ENCODE assay signal across 8 cellular contexts in the genomic region with DNA sequence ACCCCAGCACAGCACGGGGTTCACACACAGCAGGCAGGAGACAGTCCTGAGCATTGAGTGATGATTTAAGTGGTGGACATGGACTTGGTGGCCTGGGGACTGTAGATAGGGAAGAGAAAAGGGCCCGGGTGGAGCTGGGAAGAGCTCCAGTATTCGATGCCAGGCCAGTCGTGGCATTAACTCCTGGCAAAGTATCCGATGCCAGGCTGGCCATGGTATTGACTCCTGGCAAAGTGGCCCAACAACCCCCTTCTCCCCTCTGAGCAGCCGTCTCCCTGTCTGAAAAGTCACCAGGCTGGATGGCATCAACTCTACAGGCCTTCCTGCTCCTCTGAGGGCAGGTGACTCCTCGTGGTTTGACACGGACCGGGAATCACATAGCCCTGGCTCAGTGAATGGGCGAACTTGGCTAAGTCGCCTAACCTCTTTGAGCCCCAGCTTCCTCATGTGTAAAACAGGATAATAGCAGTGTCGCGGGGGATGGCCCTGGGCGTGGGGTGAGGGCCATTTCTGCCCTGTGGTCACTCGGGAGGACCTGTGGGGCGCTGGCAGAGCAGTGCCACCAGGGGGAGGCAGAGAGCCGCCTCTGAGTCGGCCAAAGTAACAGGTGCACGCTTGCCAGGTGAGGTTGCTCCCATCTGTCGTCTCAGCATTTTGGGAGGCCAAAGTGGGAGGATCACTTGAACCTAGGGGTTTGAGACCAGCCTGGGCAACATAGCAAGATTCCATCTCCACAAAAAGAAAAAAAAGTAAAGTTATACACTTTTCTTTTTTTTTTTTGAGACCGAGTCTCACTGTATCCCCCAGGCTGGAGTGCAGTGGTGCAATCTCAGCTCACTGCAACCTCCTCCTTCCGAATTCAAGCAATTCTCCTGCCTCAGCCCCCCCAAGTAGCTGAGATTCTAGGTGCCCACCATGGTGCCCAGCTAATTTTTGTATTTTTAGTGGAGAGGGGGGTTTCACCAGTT. TPM values are rescaled to one million over a fixed set of nuclear protein-coding genes. Genes with fewer than 3 reads are reported as not detected.
DNase-seq lines count a peak whose midpoint lies in the region; ATAC-seq and TF ChIP-seq lines count a peak whose summit lies in the region.

No MANE protein-coding gene starts in this region.

- POLR2A ChIA-PET in Panc1 (lab: Charles Lee), result no interaction called here

- H3K4me3 ChIP-seq in H7 (ENCODE audit: insufficient read depth, low read depth, low read length) (no peak overlapping the region), Panc1 (ENCODE audit: low read depth in 2 of 2, low read length in 2 of 2) (no peak overlapping the region), fibroblast of the aortic adventitia (ENCODE audit: low read depth, low read length) (no peak overlapping the region), tibial artery (no peak overlapping the region)

- in situ Hi-C loops in Panc1 (cut with HindIII; ENCODE audit: low pct_unique_long_range_greater_than_20kb, low sequenced_read_pairs), result loop anchor here (10.0 kb wide), 1 partner anchor 56 kb away; a partner anchor contains a TSS

- no peaks in the 10 kb centered on the region for H3K9me3 Mint-ChIP-seq in activated T-helper 1 cell treated with anti-CD3 and anti-CD28 coated beads, Interleukin-12 subunit alpha, Interleukin-12 subunit beta, Interleukin-2, Interleukin-4 antibody, amounts not matched to agents 30 ng/mL and 10 ng/mL and 1 ng/mL, durations not matched to agents 14 hours and 24 hours and 36 hours

- peaks cover 8% of the 10 kb centered on the region for H3K4me1 Mint-ChIP-seq in activated T-helper 1 cell treated with anti-CD3 and anti-CD28 coated beads, Interleukin-12 subunit alpha, Interleukin-12 subunit beta, Interleukin-2, Interleukin-4 antibody, amounts not matched to agents 30 ng/mL and 10 ng/mL and 1 ng/mL, durations not matched to agents 14 hours and 24 hours and 36 hours (ENCODE audit: low read depth)

- BruUV-seq in Panc1 (replicated peaks; lab: Mats Ljungman, UMichigan), result no TSS peak

- no peaks in the 10 kb centered on the region for H3K27me3 ChIP-seq in H7 (ENCODE audit: control insufficient read depth, insufficient read depth, low read length)
- H3K27me3 ChIP-seq in Panc1 (ENCODE audit: control insufficient read depth, insufficient read depth, low read length), result no peaks in the 10 kb centered on the region
- no peaks in the 10 kb centered on the region for H3K27me3 ChIP-seq in tibial artery

- CTCF ChIA-PET in Panc1 (lab: Charles Lee), result interaction anchor here (0.5 to 0.7 kb wide), 3 partner anchors 67 to 137 kb away, joined by 3 to 5 read pairs (median 5); no protein-coding TSS in a partner anchor

- intact Hi-C loops in Panc1 (cut with micrococcal nuclease; ENCODE audit: unreplicated experiment) (loop anchor here (2.0 kb wide), 1 partner anchor 142 kb away; no protein-coding TSS in a partner anchor), tibial artery (cut with DNase I; ENCODE audit: low total_unique reads) (loop anchor here (2.0 kb wide), 1 partner anchor 142 kb away; no protein-coding TSS in a partner anchor)
- intact Hi-C loops in activated T-helper 1 cell treated with anti-CD3 and anti-CD28 coated beads, Interleukin-12 subunit alpha, Interleukin-12 subunit beta, Interleukin-2, Interleukin-4 antibody, amounts not matched to agents 30 ng/mL and 10 ng/mL and 1 ng/mL, durations not matched to agents 14 hours and 24 hours and 36 hours (cut with micrococcal nuclease), result loop anchor here (1.0 to 10.0 kb wide), 2 partner anchors 143 to 536 kb away; a partner anchor contains a TSS

- H3K27ac Mint-ChIP-seq in activated T-helper 1 cell treated with anti-CD3 and anti-CD28 coated beads, Interleukin-12 subunit alpha, Interleukin-12 subunit beta, Interleukin-2, Interleukin-4 antibody, amounts not matched to agents 30 ng/mL and 10 ng/mL and 1 ng/mL, durations not matched to agents 14 hours and 24 hours and 36 hours, result no peak overlapping the region

- H3K9me3 ChIP-seq in Panc1 (ENCODE audit: control insufficient read depth, insufficient read depth, low read depth, low read length) (no peaks in the 10 kb centered on the region), tibial artery (no peaks in the 10 kb centered on the region)

- peak; percentile 96 for TF ChIP-seq CTCF in AG09319 (IDR thresholded peaks at IDR 0.05; ENCODE audit: low read depth, low read length)
- peak; percentile 94 for TF ChIP-seq CTCF in Panc1 (IDR thresholded peaks at IDR 0.05)
- peak; percentile 96 for TF ChIP-seq CTCF in fibroblast of the aortic adventitia (IDR thresholded peaks at IDR 0.05; ENCODE audit: insufficient read depth, low read length)
- TF ChIP-seq CTCF in tibial artery (IDR thresholded peaks at IDR 0.05), result peak; percentile 97 to 98

- H3K36me3 ChIP-seq in H7 (replicated peaks; ENCODE audit: control insufficient read depth, insufficient read depth, low read length), result no peaks in the 10 kb centered on the region
- no peaks in the 10 kb centered on the region; the same call in 1 of the 2 replicates for H3K36me3 ChIP-seq in Panc1 (ENCODE audit: control insufficient read depth, insufficient read depth, low read length)
- H3K36me3 ChIP-seq in tibial artery, result no peaks in the 10 kb centered on the region

- DNase-seq in AG09319 (ENCODE audit: extremely low read depth, low read depth), result no peak
- peak; percentile 91 for DNase-seq in H7
- DNase-seq in Panc1 (ENCODE audit: low read depth, low spot score), result peak; percentile 48
- DNase-seq in activated T-helper 1 cell treated with anti-CD3 and anti-CD28 coated beads, Interleukin-12 subunit alpha, Interleukin-12 subunit beta, Interleukin-2, Interleukin-4 antibody, amounts not matched to agents 30 ng/mL and 10 ng/mL and 1 ng/mL, durations not matched to agents 14 hours and 24 hours and 36 hours (ENCODE audit: low spot score), result peak; percentile 62
- DNase-seq in fibroblast of the aortic adventitia (ENCODE audit: low read depth), result peak; percentile 32
- peak; percentile 25 for DNase-seq in occipital lobe (lab: John Stamatoyannopoulos, UW)
- DNase-seq in tibial artery, result peak; percentile 59 to 84

- peaks cover 4% of the 10 kb centered on the region for H3K27me3 Mint-ChIP-seq in activated T-helper 1 cell treated with anti-CD3 and anti-CD28 coated beads, Interleukin-12 subunit alpha, Interleukin-12 subunit beta, Interleukin-2, Interleukin-4 antibody, amounts not matched to agents 30 ng/mL and 10 ng/mL and 1 ng/mL, durations not matched to agents 14 hours and 24 hours and 36 hours (ENCODE audit: insufficient read depth)

- H3K4me1 ChIP-seq in Panc1 (ENCODE audit: control insufficient read depth, insufficient read depth, low read length) (peaks cover 8% of the 10 kb centered on the region), tibial artery (peaks cover 0 to 38% (median 30%) of the 10 kb centered on the region in 4 donors)

- H3K4me3 Mint-ChIP-seq in activated T-helper 1 cell treated with anti-CD3 and anti-CD28 coated beads, Interleukin-12 subunit alpha, Interleukin-12 subunit beta, Interleukin-2, Interleukin-4 antibody, amounts not matched to agents 30 ng/mL and 10 ng/mL and 1 ng/mL, durations not matched to agents 14 hours and 24 hours and 36 hours, result no peak overlapping the region

- no peaks in the 10 kb centered on the region for H3K36me3 Mint-ChIP-seq in activated T-helper 1 cell treated with anti-CD3 and anti-CD28 coated beads, Interleukin-12 subunit alpha, Interleukin-12 subunit beta, Interleukin-2, Interleukin-4 antibody, amounts not matched to agents 30 ng/mL and 10 ng/mL and 1 ng/mL, durations not matched to agents 14 hours and 24 hours and 36 hours (ENCODE audit: low read depth)

- peak; percentile 49 for ATAC-seq in Panc1
- no peak for ATAC-seq in GM19397 (IDR thresholded peaks at IDR 0.05; ENCODE audit: unreplicated experiment)

- H3K27ac ChIP-seq in Panc1 (ENCODE audit: low read length) (no peak overlapping the region), tibial artery (peak overlapping the region; percentile 34 to 46)

RNA-seq across cellular contexts. Expression of a gene that starts 5.7 kb away (rescaled TPM):
- 17.7 and 23.2 TPM in 2 replicates for total RNA-seq in H7 (2014; rRNA removed; shearing (Covaris generic))
- total RNA-seq in Panc1 (2021; ENCODE audit: unreplicated experiment) (76.5 TPM), fibroblast of the aortic adventitia (ENCODE audit: low replicate concordance) (23.8 and 39.4 TPM in 2 replicates), occipital lobe (10.6 TPM)
- 53.1 TPM for polyA plus RNA-seq in Panc1 (2012; ENCODE audit: insufficient read length)
- total RNA-seq in activated T-helper 1 cell treated with anti-CD3 and anti-CD28 coated beads, Interleukin-12 subunit alpha, Interleukin-12 subunit beta, Interleukin-2, Interleukin-4 antibody, amounts not matched to agents 30 ng/mL and 10 ng/mL and 1 ng/mL, durations not matched to agents 14 hours and 24 hours and 36 hours, result 87.3 and 88.5 TPM in 2 replicates

RNA-seq across cellular contexts. Expression of a gene that starts 48.9 kb away (rescaled TPM):
- total RNA-seq in H7 (2014; rRNA removed; shearing (Covaris generic)), result 12.4 and 15.2 TPM in 2 replicates
- total RNA-seq in Panc1 (2021; ENCODE audit: unreplicated experiment), result 14.1 TPM
- polyA plus RNA-seq in Panc1 (2012; ENCODE audit: insufficient read length), result 13.3 TPM
- total RNA-seq in activated T-helper 1 cell treated with anti-CD3 and anti-CD28 coated beads, Interleukin-12 subunit alpha, Interleukin-12 subunit beta, Interleukin-2, Interleukin-4 antibody, amounts not matched to agents 30 ng/mL and 10 ng/mL and 1 ng/mL, durations not matched to agents 14 hours and 24 hours and 36 hours, result 19.7 and 20.0 TPM in 2 replicates
- total RNA-seq in fibroblast of the aortic adventitia (ENCODE audit: low replicate concordance), result 11.9 and 12.5 TPM in 2 replicates
- total RNA-seq in occipital lobe, result 11.5 TPM

RNA-seq across cellular contexts. Expression of a gene that starts 57.3 kb away (rescaled TPM):
- total RNA-seq in H7 (2014; rRNA removed; shearing (Covaris generic)), result 32.2 and 33.3 TPM in 2 replicates
- total RNA-seq in Panc1 (2021; ENCODE audit: unreplicated experiment) (13.4 TPM), fibroblast of the aortic adventitia (ENCODE audit: low replicate concordance) (8.8 and 8.9 TPM in 2 replicates), occipital lobe (22.9 TPM)
- polyA plus RNA-seq in Panc1 (2012; ENCODE audit: insufficient read length), result 11.1 TPM
- total RNA-seq in activated T-helper 1 cell treated with anti-CD3 and anti-CD28 coated beads, Interleukin-12 subunit alpha, Interleukin-12 subunit beta, Interleukin-2, Interleukin-4 antibody, amounts not matched to agents 30 ng/mL and 10 ng/mL and 1 ng/mL, durations not matched to agents 14 hours and 24 hours and 36 hours, result 115 and 121 TPM in 2 replicates
